In the genomic region with DNA sequence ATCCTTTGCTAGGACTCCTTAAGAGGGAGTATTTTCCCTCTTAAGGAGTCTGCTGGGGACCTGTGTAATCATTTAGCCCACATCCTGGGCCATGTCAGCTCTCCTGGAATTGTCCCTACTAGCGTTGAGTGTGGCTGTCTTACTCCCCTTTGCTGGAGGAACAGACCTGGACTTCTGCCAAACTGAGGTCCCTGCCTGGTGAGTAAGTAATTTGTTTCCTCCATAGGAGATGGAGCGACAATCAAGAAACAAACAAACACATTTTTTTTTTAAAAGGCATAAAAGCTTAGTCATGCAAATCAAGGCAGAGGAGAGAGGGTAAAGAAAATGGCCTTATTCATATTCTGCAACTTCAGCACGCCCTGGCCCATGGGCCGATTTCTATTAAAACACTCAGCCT, we compare ENCODE assay signal across 11 cellular contexts.
DNase-seq lines count a peak whose midpoint lies in the region; ATAC-seq, FAIRE-seq and TF ChIP-seq lines count a peak whose summit lies in the region.
"Had no signal": no experiment of that assay in that cellular context is flagged by ENCODE, and none has a peak within 500 bp of the region (broad histone marks: within the 10 kb centered on the region; RNA-seq: fewer than 3 reads in every experiment).

No MANE protein-coding gene starts in this region.

- no peak for FAIRE-seq in D721Med (lab: Jason Lieb, UNC)

- H3K23ac ChIP-seq in mesenchymal stem cell (ENCODE audit: low read length in 2 of 2): no peak overlapping the region

- H4K8ac ChIP-seq in mesenchymal stem cell (ENCODE audit: low read length): no peak overlapping the region

- no peak overlapping the region for H3K4me2 ChIP-seq in mesenchymal stem cell (ENCODE audit: low read length, poor library complexity, severe bottlenecking)

- intact Hi-C loops in mucosa of descending colon (cut with DNase I, micrococcal nuclease): no loop called here

- in situ Hi-C loops in brain microvascular endothelial cell (cut with HindIII; ENCODE audit: low pct_ligation_motif_present, low sequenced_read_pairs): no loop called here

- H3K27ac ChIP-seq in brain microvascular endothelial cell: no peak overlapping the region
- no peak overlapping the region for H3K27ac ChIP-seq in mesenchymal stem cell (ENCODE audit: low read length, poor library complexity, severe bottlenecking)
- H3K27ac ChIP-seq: ascending aorta had no signal

- no peak overlapping the region for H4K91ac ChIP-seq in mesenchymal stem cell (ENCODE audit: low read length)

- H2BK5ac ChIP-seq in mesenchymal stem cell (ENCODE audit: low read depth, low read length, poor library complexity, severe bottlenecking): no peak overlapping the region

- no peak overlapping the region for H2BK12ac ChIP-seq in mesenchymal stem cell (ENCODE audit: low read length in 2 of 2)

- no peak overlapping the region for H2AK5ac ChIP-seq in mesenchymal stem cell (ENCODE audit: low read length, severe bottlenecking)

- ATAC-seq in mucosa of descending colon: no peak
- ATAC-seq: activated CD8-positive, alpha-beta T cell treated with anti-CD3 and anti-CD28 coated beads, Interleukin-2, amount 10 ng/mL, durations not matched to agents 7 days and 5 days had no signal

- H3K79me1 ChIP-seq in mesenchymal stem cell (replicated peaks; ENCODE audit: low read length, poor library complexity, severe bottlenecking): no peaks in the 10 kb centered on the region

- TF ChIP-seq CTCF in brain microvascular endothelial cell (IDR thresholded peaks at IDR 0.05; ENCODE audit: low read depth, low read length, missing control alignments): no peak
- no peak for TF ChIP-seq CTCF in D721Med (IDR thresholded peaks at IDR 0.05; ENCODE audit: insufficient read depth, missing control alignments)
- no peak for TF ChIP-seq CTCF in mucosa of descending colon (IDR thresholded peaks at IDR 0.05)

- H3K4me3 ChIP-seq in brain microvascular endothelial cell (ENCODE audit: low read depth, low read length) (no peak overlapping the region), mesenchymal stem cell (ENCODE audit: insufficient read depth in 1 of 2, low read depth in 1 of 2, low read length in 2 of 2) (no peak overlapping the region), mucosa of descending colon (no peak overlapping the region)
- H3K4me3 ChIP-seq: ascending aorta had no signal

- no peaks in the 10 kb centered on the region for H3K36me3 ChIP-seq in brain microvascular endothelial cell (replicated peaks)
- H3K36me3 ChIP-seq in mesenchymal stem cell (ENCODE audit: control insufficient read depth in 1 of 2, insufficient read depth in 2 of 2, low read depth in 1 of 2, low read length in 2 of 2): no peaks in the 10 kb centered on the region
- no peaks in the 10 kb centered on the region for H3K36me3 ChIP-seq in mucosa of descending colon (ENCODE audit: low read depth)
- H3K36me3 ChIP-seq: ascending aorta had no signal

- H2BK15ac ChIP-seq in mesenchymal stem cell (ENCODE audit: low read depth, poor library complexity, severe bottlenecking): no peak overlapping the region

- H3K18ac ChIP-seq in mesenchymal stem cell (ENCODE audit: low read depth in 1 of 2, low read length in 2 of 2): no peak overlapping the region

- H3K9ac ChIP-seq in mesenchymal stem cell (ENCODE audit: low read length): no peak overlapping the region

- H3K9me3 ChIP-seq in mesenchymal stem cell (ENCODE audit: control insufficient read depth, low read length) (no peaks in the 10 kb centered on the region), mucosa of descending colon (no peaks in the 10 kb centered on the region)
- H3K9me3 ChIP-seq: ascending aorta had no signal

- no peak overlapping the region for H3K4ac ChIP-seq in mesenchymal stem cell (ENCODE audit: low read depth in 1 of 2, low read length in 2 of 2)

- 29% methylated on average over 3 of the region's 4 CpGs for WGBS in mesenchymal stem cell

- H3K14ac ChIP-seq in mesenchymal stem cell (ENCODE audit: low read length in 2 of 2): no peak overlapping the region

- H3K27me3 ChIP-seq in brain microvascular endothelial cell (replicated peaks): no peaks in the 10 kb centered on the region
- peaks cover 16 to 38% of the 10 kb centered on the region in 2 experiments for H3K27me3 ChIP-seq in mesenchymal stem cell (ENCODE audit: control insufficient read depth in 1 of 2, insufficient read depth in 1 of 2, low read length in 2 of 2)
- H3K27me3 ChIP-seq: ascending aorta had no signal

- no peak overlapping the region for H2AFZ ChIP-seq in mesenchymal stem cell (ENCODE audit: low read depth, low read length)

- H2BK120ac ChIP-seq in mesenchymal stem cell (ENCODE audit: low read depth, low read length): no peak overlapping the region

- no peaks in the 10 kb centered on the region for H3K4me1 ChIP-seq in mesenchymal stem cell (ENCODE audit: control insufficient read depth, insufficient read depth, low read depth, low read length)
- H3K4me1 ChIP-seq in mucosa of descending colon (ENCODE audit: low read depth): no peaks in the 10 kb centered on the region
- H3K4me1 ChIP-seq: ascending aorta had no signal

- DNase-seq in DMS153 treated with DMSO at 0.1 percent for 48 hours (lab: John Stamatoyannopoulos, UW; ENCODE audit: unreplicated experiment) (peak; percentile 20), NCI-H1105 (lab: John Stamatoyannopoulos, UW) (peak; percentile 75), brain microvascular endothelial cell (peak; percentile 20), mesenchymal stem cell (peak; percentile 87), D721Med (ENCODE audit: insufficient read length, low spot score) (no peak), mucosa of descending colon (no peak), germinal center (ENCODE audit: low spot score) (no peak)
- DNase-seq in activated naive CD4-positive, alpha-beta T cell (lab: John Stamatoyannopoulos, UW): no peak
- DNase-seq: activated CD8-positive, alpha-beta T cell treated with anti-CD3 and anti-CD28 coated beads, Interleukin-2, amount 10 ng/mL, durations not matched to agents 7 days and 5 days; SHP77 had no signal

Comparison
In these comparisons a context has a peak if more than half of its experiments do, and no peak if none do; other contexts are left out.
1. DNase-seq: peak in DMS153 treated with DMSO at 0.1 percent for 48 hours (single experiment), NCI-H1105 (single experiment), brain microvascular endothelial cell (single experiment) and mesenchymal stem cell (single experiment); none in D721Med (single experiment), mucosa of descending colon (0 of 3), germinal center (single experiment) and activated naive CD4-positive, alpha-beta T cell (0 of 4).